8 cellular contexts compared by ENCODE assay signal in the genomic region with DNA sequence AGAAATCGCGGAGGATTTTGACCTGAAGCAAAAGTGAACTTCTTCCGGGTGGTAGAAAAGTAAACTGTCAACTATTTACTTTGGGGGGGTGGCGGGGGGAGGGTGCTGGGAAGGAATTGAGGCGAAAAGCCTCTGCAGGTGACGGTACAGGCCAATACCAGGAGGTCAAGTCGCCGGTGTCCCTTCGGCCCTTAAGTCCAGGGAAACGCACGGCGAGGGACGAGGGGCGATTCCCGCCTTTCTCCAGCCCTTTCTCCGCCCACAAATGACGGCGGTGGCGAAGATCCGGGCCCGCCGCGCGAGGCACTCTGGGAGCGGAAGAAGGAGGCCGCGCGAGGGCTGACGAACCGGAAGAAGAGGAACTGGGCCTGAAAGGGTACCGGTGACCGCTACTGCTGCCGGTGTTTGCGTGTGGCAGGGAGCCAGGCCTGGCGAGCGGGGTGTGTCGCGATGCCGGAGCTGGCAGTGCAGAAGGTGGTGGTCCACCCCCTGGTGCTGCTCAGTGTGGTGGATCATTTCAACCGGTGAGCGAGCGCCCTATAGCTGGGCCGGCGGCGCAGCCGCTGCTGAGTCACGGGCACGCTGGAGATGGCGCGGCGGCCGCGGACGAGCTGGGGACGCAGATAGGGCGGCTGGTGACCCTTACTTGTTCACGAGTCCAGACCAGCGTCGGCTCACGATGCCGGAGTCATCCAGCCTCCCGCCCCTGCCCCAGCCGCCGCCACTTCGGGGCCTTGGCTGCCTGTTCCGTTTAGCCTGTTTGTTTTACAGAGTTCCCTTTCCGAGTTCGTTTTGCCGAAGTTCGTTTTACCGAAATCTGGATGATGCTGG. TPM values are rescaled to one million over a fixed set of nuclear protein-coding genes. Genes with fewer than 3 reads are reported as not detected.
DNase-seq lines count a peak whose midpoint lies in the region; ATAC-seq and TF ChIP-seq lines count a peak whose summit lies in the region.

A gene (plus strand): TSS at position 350 of the 831 bp plus-strand sequence. CDS start 101 bp downstream, at position 451.

- H3K27ac ChIP-seq in C4-2B = peak within 1 kb of the TSS; percentile 99
- peak within 1 kb of the TSS; percentile 91 to 94 for H3K27ac ChIP-seq in left lung

- DNase-seq in NCI-H748 treated with DMSO at 0.1 percent for 48 hours (lab: John Stamatoyannopoulos, UW) (peak; percentile 71), dermis blood vessel endothelial cell (peak; percentile 93), left lung (peak; percentile 94 to 98)
- peak; percentile 80 to 81 for DNase-seq in activated CD4-positive, alpha-beta T cell treated with anti-CD3 and anti-CD28 coated beads, Interleukin-2, amount 50 U/mL, for 4 hours
- DNase-seq in stimulated activated CD4-positive, alpha-beta T cell treated with anti-CD3 and anti-CD28 coated beads, Interleukin-2, amount 100 ng/mL, for 4 hours (ENCODE audit: low read depth) = peak; percentile 79

- TF ChIP-seq CTCF in C4-2B (conservative IDR thresholded peaks at IDR 0.05) = no peak
- TF ChIP-seq CTCF in left lung (IDR thresholded peaks at IDR 0.05) = no peak

- ATAC-seq in GM19372 (IDR thresholded peaks at IDR 0.05; ENCODE audit: low read depth, unreplicated experiment) = peak; percentile 94
- peak; percentile 92 for ATAC-seq in HG03521 (IDR thresholded peaks at IDR 0.05; ENCODE audit: unreplicated experiment)
- peak; percentile 98 for ATAC-seq in left lung

- H3K27me3 ChIP-seq in left lung = no peaks in the 10 kb centered on the region

- peak within 1 kb of the TSS; percentile 68 to 77 for H3K4me3 ChIP-seq in left lung

- peaks cover 0 to 34% of the 10 kb centered on the region in 2 donors for H3K36me3 ChIP-seq in left lung

- intact Hi-C loops in left lung (cut with DNase I) = no loop called here

- peaks cover 19 to 32% of the 10 kb centered on the region in 2 donors for H3K4me1 ChIP-seq in left lung

- peaks cover 0 to 8% of the 10 kb centered on the region in 2 donors for H3K9me3 ChIP-seq in left lung

RNA-seq across cellular contexts. Expression of the gene that starts here (rescaled TPM):
- total RNA-seq in dermis blood vessel endothelial cell (75.4 and 143 TPM in 2 replicates), left lung (10 to 100 TPM; 50.8 to 79.4 TPM)

Comparison
In these comparisons a context has a peak if more than half of its experiments do, and no peak if none do; other contexts are left out.
1. Peak in every context shown above with its lines: DNase-seq, ATAC-seq, H3K4me3 ChIP-seq and H3K27ac ChIP-seq.